1 cellular context compared by ENCODE assay signal in genomic region chr4:88759039-88759631, GRCh38.
TF ChIP-seq lines count a peak whose summit lies in the region.

No MANE protein-coding gene starts in this region.

TF ChIP-seq in HepG2, 621 proteins besides CTCF, POLR2A, EP300 and RAD21 (continued from another document and continues in another):
- TF ChIP-seq ZNF574 (CRISPR knock-in tag; IDR thresholded peaks at IDR 0.05) (no peak), SETDB1 (CRISPR knock-in tag; IDR thresholded peaks at IDR 0.05; ENCODE audit: borderline replicate concordance) (no peak), SRY (CRISPR knock-in tag; IDR thresholded peaks at IDR 0.05) (no peak), DNMT3B (CRISPR knock-in tag; conservative IDR thresholded peaks at IDR 0.05) (no peak), FOXP4 (CRISPR knock-in tag; IDR thresholded peaks at IDR 0.05) (peak; percentile 52), ZNF335 (CRISPR knock-in tag; IDR thresholded peaks at IDR 0.05) (no peak), ZNF598 (CRISPR knock-in tag; IDR thresholded peaks at IDR 0.05; ENCODE audit: borderline replicate concordance) (no peak), RXRB (CRISPR knock-in tag; IDR thresholded peaks at IDR 0.05; ENCODE audit: borderline replicate concordance) (peak; percentile 30; the same call in 1 of the 2 replicates), PRDM4 (CRISPR knock-in tag; IDR thresholded peaks at IDR 0.05; ENCODE audit: borderline replicate concordance) (no peak), GMEB1 (CRISPR knock-in tag; IDR thresholded peaks at IDR 0.05; ENCODE audit: borderline replicate concordance) (no peak; the same call in 1 of the 2 replicates), ETV5 (CRISPR knock-in tag; IDR thresholded peaks at IDR 0.05; ENCODE audit: borderline replicate concordance) (peak; percentile 30; the same call in 1 of the 2 replicates), KDM3A (CRISPR knock-in tag; IDR thresholded peaks at IDR 0.05; ENCODE audit: low read depth) (no peak), SP5 (CRISPR knock-in tag; IDR thresholded peaks at IDR 0.05; ENCODE audit: borderline replicate concordance, low read depth) (no peak), HNF4G (IDR thresholded peaks at IDR 0.05; ENCODE audit: borderline replicate concordance, low read depth, low read length) (no peak), HNF4G (CRISPR knock-in tag; IDR thresholded peaks at IDR 0.05; ENCODE audit: borderline replicate concordance, low read depth) (no peak), ZNF576 (CRISPR knock-in tag; IDR thresholded peaks at IDR 0.05) (no peak), FOXA1 (IDR thresholded peaks at IDR 0.05) (no peak), FOXA1 (CRISPR knock-in tag; IDR thresholded peaks at IDR 0.05) (peak; percentile 39), ZHX2 (IDR thresholded peaks at IDR 0.05; ENCODE audit: low read depth) (no peak), ZHX2 (CRISPR knock-in tag; IDR thresholded peaks at IDR 0.05; ENCODE audit: borderline replicate concordance) (no peak), ZMYM3 (CRISPR knock-in tag; IDR thresholded peaks at IDR 0.05) (no peak), ZNF558 (CRISPR knock-in tag; IDR thresholded peaks at IDR 0.05; ENCODE audit: borderline replicate concordance) (no peak), ZNF362 (CRISPR knock-in tag; IDR thresholded peaks at IDR 0.05; ENCODE audit: borderline replicate concordance) (peak; percentile 51; the same call in 1 of the 2 replicates), MAZ (IDR thresholded peaks at IDR 0.05; ENCODE audit: borderline replicate concordance, low read depth, low read length) (no peak), MAZ (CRISPR knock-in tag; IDR thresholded peaks at IDR 0.05; ENCODE audit: low read depth) (no peak), HMGA1 (CRISPR knock-in tag; conservative IDR thresholded peaks at IDR 0.05) (no peak), ZNF292 (CRISPR knock-in tag; IDR thresholded peaks at IDR 0.05; ENCODE audit: borderline replicate concordance, low read depth) (no peak; the same call in 1 of the 2 replicates), ZSCAN30 (CRISPR knock-in tag; IDR thresholded peaks at IDR 0.05) (no peak), DRAP1 (CRISPR knock-in tag; IDR thresholded peaks at IDR 0.05) (0 out of 2 replicates have a peak, but pooled peaks have one; percentile 25), ISX (CRISPR knock-in tag; conservative IDR thresholded peaks at IDR 0.05) (no peak), ZBTB39 (CRISPR knock-in tag; IDR thresholded peaks at IDR 0.05) (peak; percentile 85), ZNF276 (CRISPR knock-in tag; IDR thresholded peaks at IDR 0.05; ENCODE audit: low read depth) (no peak), ZFP37 (CRISPR knock-in tag; IDR thresholded peaks at IDR 0.05; ENCODE audit: borderline replicate concordance) (no peak), HOXA3 (CRISPR knock-in tag; IDR thresholded peaks at IDR 0.05) (no peak), IRF2 (CRISPR knock-in tag; IDR thresholded peaks at IDR 0.05) (0 out of 2 replicates have a peak, but pooled peaks have one; percentile 20), ZNF878 (CRISPR knock-in tag; IDR thresholded peaks at IDR 0.05) (no peak), MTF2 (CRISPR knock-in tag; IDR thresholded peaks at IDR 0.05; ENCODE audit: borderline replicate concordance) (no peak), ZEB1 (IDR thresholded peaks at IDR 0.05; ENCODE audit: insufficient replicate concordance, low read depth) (no peak), IKZF1 (IDR thresholded peaks at IDR 0.05) (no peak)
